13 cellular contexts compared by ENCODE assay signal in genomic region chr1:168391759-168392681, GRCh38.
DNase-seq lines count a peak whose midpoint lies in the region; FAIRE-seq and TF ChIP-seq lines count a peak whose summit lies in the region.
"Had no signal": no experiment of that assay in that cellular context is flagged by ENCODE, and none has a peak within 500 bp of the region (broad histone marks: within the 10 kb centered on the region; RNA-seq: fewer than 3 reads in every experiment).

No MANE protein-coding gene starts in this region.

- H3K9me3 Mint-ChIP-seq in activated naive CD4-positive, alpha-beta T cell treated with anti-CD3 and anti-CD28 coated beads, Interleukin-2, amount 50 U/mL, for 24 hours: no peaks in the 10 kb centered on the region
- no peaks in the 10 kb centered on the region for H3K9me3 Mint-ChIP-seq in activated CD4-positive, alpha-beta memory T cell treated with anti-CD3 and anti-CD28 coated beads for 36 hours
- H3K9me3 Mint-ChIP-seq: memory B cell had no signal

- H3K9me3 ChIP-seq in stomach: no peaks in the 10 kb centered on the region
- H3K9me3 ChIP-seq: Caco-2 had no signal

- TF ChIP-seq CTCF in stomach (IDR thresholded peaks at IDR 0.05): no peak

- no peak for TF ChIP-seq EP300 in stomach (IDR thresholded peaks at IDR 0.05)

- FAIRE-seq in GM19239 (lab: Jason Lieb, UNC): no peak
- FAIRE-seq: colon had no signal

- no peak overlapping the region for H3K4me3 Mint-ChIP-seq in activated naive CD4-positive, alpha-beta T cell treated with anti-CD3 and anti-CD28 coated beads, Interleukin-2, amount 50 U/mL, for 24 hours
- no peak overlapping the region for H3K4me3 Mint-ChIP-seq in activated CD4-positive, alpha-beta memory T cell treated with anti-CD3 and anti-CD28 coated beads for 36 hours
- H3K4me3 Mint-ChIP-seq: memory B cell had no signal

- H3K27me3 ChIP-seq in stomach: no peaks in the 10 kb centered on the region

- peaks cover 1% of the 10 kb centered on the region for H3K27me3 Mint-ChIP-seq in activated naive CD4-positive, alpha-beta T cell treated with anti-CD3 and anti-CD28 coated beads, Interleukin-2, amount 50 U/mL, for 24 hours
- H3K27me3 Mint-ChIP-seq in activated CD4-positive, alpha-beta memory T cell treated with anti-CD3 and anti-CD28 coated beads for 36 hours: no peaks in the 10 kb centered on the region

- H3K4me1 Mint-ChIP-seq in activated naive CD4-positive, alpha-beta T cell treated with anti-CD3 and anti-CD28 coated beads, Interleukin-2, amount 50 U/mL, for 24 hours: peaks cover 14% of the 10 kb centered on the region
- peaks cover 20% of the 10 kb centered on the region for H3K4me1 Mint-ChIP-seq in activated CD4-positive, alpha-beta memory T cell treated with anti-CD3 and anti-CD28 coated beads for 36 hours (ENCODE audit: low read depth)
- H3K4me1 Mint-ChIP-seq: memory B cell had no signal

- POLR2A ChIA-PET in activated CD4-positive, alpha-beta memory T cell treated with anti-CD3 and anti-CD28 coated beads for 36 hours (lab: Charles Lee): no interaction called here

- CTCF ChIA-PET in activated CD4-positive, alpha-beta memory T cell treated with anti-CD3 and anti-CD28 coated beads for 36 hours (lab: Charles Lee): interaction anchor here (2.0 kb wide), 1 partner anchor 49 kb away, joined by 6 read pairs; no protein-coding TSS in a partner anchor

- 49 to 58% (median 56%) methylated on average over 9 of the region's 9 CpGs for WGBS in stomach, 5 donors

- TF ChIP-seq POLR2A in stomach (IDR thresholded peaks at IDR 0.05): no peak

- peak overlapping the region; percentile 9 for H3K27ac Mint-ChIP-seq in activated naive CD4-positive, alpha-beta T cell treated with anti-CD3 and anti-CD28 coated beads, Interleukin-2, amount 50 U/mL, for 24 hours
- H3K27ac Mint-ChIP-seq in activated CD4-positive, alpha-beta memory T cell treated with anti-CD3 and anti-CD28 coated beads for 36 hours: no peak overlapping the region
- H3K27ac Mint-ChIP-seq: memory B cell had no signal

- H3K4me3 ChIP-seq in stomach: no peak overlapping the region

- H3K4me1 ChIP-seq in stomach: peaks cover 0 to 23% (median 11%) of the 10 kb centered on the region in 4 donors

- no peak for DNase-seq in activated naive CD4-positive, alpha-beta T cell treated with anti-CD3 and anti-CD28 coated beads, Interleukin-2, amount 50 U/mL, for 16 hours
- DNase-seq in activated CD4-positive, alpha-beta memory T cell treated with anti-CD3 and anti-CD28 coated beads for 36 hours: peak; percentile 29
- DNase-seq in kidney glomerular epithelial cell (lab: John Stamatoyannopoulos, UW): peak; percentile 49
- DNase-seq in stomach: peak; percentile 42
- DNase-seq in GM19239 (ENCODE audit: insufficient read length, low spot score): no peak
- no peak for DNase-seq in activated effector memory CD4-positive, alpha-beta T cell treated with anti-CD3 and anti-CD28 coated beads, Interleukin-2, amount 50 U/mL, for 16 hours
- no peak for DNase-seq in stimulated activated CD4-positive, alpha-beta T cell treated with anti-CD3 and anti-CD28 coated beads, Interleukin-12 subunit alpha, Interleukin-12 subunit beta, amount 100 ng/mL, for 4 hours
- DNase-seq: activated CD4-positive, CD25-positive, alpha-beta regulatory T cell treated with anti-CD3 and anti-CD28 coated beads, Interleukin-2, amount 50 U/mL, for 72 hours; activated T-cell treated with anti-CD3 and anti-CD28 coated beads, Interleukin-2, amount 50 U/mL, for 1 hour; Caco-2 had no signal

- H3K36me3 ChIP-seq in stomach: no peaks in the 10 kb centered on the region

- intact Hi-C loops in activated CD4-positive, alpha-beta memory T cell treated with anti-CD3 and anti-CD28 coated beads for 36 hours (cut with micrococcal nuclease): no loop called here
- intact Hi-C loops in stomach (cut with DNase I; ENCODE audit: low total_unique reads): no loop called here

- no peaks in the 10 kb centered on the region for H3K36me3 Mint-ChIP-seq in activated naive CD4-positive, alpha-beta T cell treated with anti-CD3 and anti-CD28 coated beads, Interleukin-2, amount 50 U/mL, for 24 hours
- no peaks in the 10 kb centered on the region for H3K36me3 Mint-ChIP-seq in activated CD4-positive, alpha-beta memory T cell treated with anti-CD3 and anti-CD28 coated beads for 36 hours
- H3K36me3 Mint-ChIP-seq: memory B cell had no signal

- H3K27ac ChIP-seq in stomach: no peak overlapping the region

Comparison
In these comparisons a context has a peak if more than half of its experiments do, and no peak if none do; other contexts are left out.
1. DNase-seq: peak in activated CD4-positive, alpha-beta memory T cell treated with anti-CD3 and anti-CD28 coated beads for 36 hours (single experiment), kidney glomerular epithelial cell (single experiment) and stomach (single experiment); none in activated naive CD4-positive, alpha-beta T cell treated with anti-CD3 and anti-CD28 coated beads, Interleukin-2, amount 50 U/mL, for 16 hours (single experiment), GM19239 (single experiment), activated effector memory CD4-positive, alpha-beta T cell treated with anti-CD3 and anti-CD28 coated beads, Interleukin-2, amount 50 U/mL, for 16 hours (single experiment) and stimulated activated CD4-positive, alpha-beta T cell treated with anti-CD3 and anti-CD28 coated beads, Interleukin-12 subunit alpha, Interleukin-12 subunit beta, amount 100 ng/mL, for 4 hours (single experiment).